ENCODE assay signal across 22 cellular contexts in genomic region chr10:43055991-43056567, GRCh38. TPM values are rescaled to one million over a fixed set of nuclear protein-coding genes. Genes with fewer than 3 reads are reported as not detected.
A peak's percentile ranks its signal among the peaks of the same experiment; 100 is the strongest.
DNase-seq lines count a peak whose midpoint lies in the region; ATAC-seq and TF ChIP-seq lines count a peak whose summit lies in the region.
"Had no signal": no experiment of that assay in that cellular context is flagged by ENCODE, and none has a peak within 500 bp of the region (broad histone marks: within the 10 kb centered on the region; RNA-seq: fewer than 3 reads in every experiment).

No MANE protein-coding gene starts in this region.

- CTCF ChIA-PET in activated naive CD4-positive, alpha-beta T cell treated with anti-CD3 and anti-CD28 coated beads, Interleukin-2, amount 10 ng/mL, durations not matched to agents 7 days and 5 days (lab: Charles Lee), result no interaction called here
- CTCF ChIA-PET in Panc1 (lab: Charles Lee), result interaction anchor here (0.7 kb wide), 1 partner anchor 74 kb away, joined by 3 read pairs; no protein-coding TSS in a partner anchor

- peaks cover 28% of the 10 kb centered on the region for H3K4me1 ChIP-seq in Panc1 (ENCODE audit: control insufficient read depth, insufficient read depth, low read length)
- H3K4me1 ChIP-seq in spleen, result no peaks in the 10 kb centered on the region
- H3K4me1 ChIP-seq: vagina had no signal

- H3K9me3 Mint-ChIP-seq in activated naive CD4-positive, alpha-beta T cell treated with anti-CD3 and anti-CD28 coated beads, Interleukin-2, amount 10 ng/mL, durations not matched to agents 7 days and 5 days, result no peaks in the 10 kb centered on the region
- no peaks in the 10 kb centered on the region for H3K9me3 Mint-ChIP-seq in stimulated activated effector memory CD8-positive, alpha-beta T cell treated with anti-CD3 and anti-CD28 coated beads, Interleukin-12 subunit alpha, Interleukin-12 subunit beta, amount 100 ng/mL, for 72 hours
- H3K9me3 Mint-ChIP-seq: CD8-positive, alpha-beta T cell; central memory CD8-positive, alpha-beta T cell had no signal

- no peaks in the 10 kb centered on the region for H3K4me1 Mint-ChIP-seq in activated naive CD4-positive, alpha-beta T cell treated with anti-CD3 and anti-CD28 coated beads, Interleukin-2, amount 10 ng/mL, durations not matched to agents 7 days and 5 days
- H3K4me1 Mint-ChIP-seq in stimulated activated effector memory CD8-positive, alpha-beta T cell treated with anti-CD3 and anti-CD28 coated beads, Interleukin-12 subunit alpha, Interleukin-12 subunit beta, amount 100 ng/mL, for 72 hours, result peaks cover 5% of the 10 kb centered on the region
- H3K4me1 Mint-ChIP-seq: central memory CD8-positive, alpha-beta T cell had no signal

- no TSS peak for BruUV-seq in Panc1 (replicated peaks; lab: Mats Ljungman, UMichigan)

- POLR2A ChIA-PET in Panc1 (lab: Charles Lee), result no interaction called here

- H3K4me3 ChIP-seq in Panc1 (ENCODE audit: low read depth in 2 of 2, low read length in 2 of 2) (no peak overlapping the region), spleen (no peak overlapping the region)
- H3K4me3 ChIP-seq: GM12878, mucosa of descending colon, vagina had no signal

- intact Hi-C loops in Panc1 (cut with micrococcal nuclease; ENCODE audit: unreplicated experiment) (no loop called here), spleen (cut with DNase I; ENCODE audit: low total_unique reads) (no loop called here)

- TF ChIP-seq CTCF in Panc1 (IDR thresholded peaks at IDR 0.05), result no peak
- no peak for TF ChIP-seq CTCF in spleen (IDR thresholded peaks at IDR 0.05 in 8 of 11, conservative IDR thresholded peaks at IDR 0.05 in 3 of 11)

- H3K27me3 ChIP-seq in Panc1 (ENCODE audit: control insufficient read depth, insufficient read depth, low read length), result no peaks in the 10 kb centered on the region
- H3K27me3 ChIP-seq in spleen (replicated peaks in 1 of 7), result peaks cover 0 to 45% (median 0%) of the 10 kb centered on the region in 7 donors
- H3K27me3 ChIP-seq: vagina had no signal

- no peak overlapping the region for H3K4me3 Mint-ChIP-seq in activated naive CD4-positive, alpha-beta T cell treated with anti-CD3 and anti-CD28 coated beads, Interleukin-2, amount 10 ng/mL, durations not matched to agents 7 days and 5 days
- H3K4me3 Mint-ChIP-seq in stimulated activated effector memory CD8-positive, alpha-beta T cell treated with anti-CD3 and anti-CD28 coated beads, Interleukin-12 subunit alpha, Interleukin-12 subunit beta, amount 100 ng/mL, for 72 hours, result no peak overlapping the region
- H3K4me3 Mint-ChIP-seq: CD8-positive, alpha-beta T cell; central memory CD8-positive, alpha-beta T cell had no signal

- H3K27me3 Mint-ChIP-seq in activated naive CD4-positive, alpha-beta T cell treated with anti-CD3 and anti-CD28 coated beads, Interleukin-2, amount 10 ng/mL, durations not matched to agents 7 days and 5 days, result peaks cover 41% of the 10 kb centered on the region

- DNase-seq in activated naive CD4-positive, alpha-beta T cell treated with anti-CD3 and anti-CD28 coated beads, Interleukin-2, amount 10 ng/mL, durations not matched to agents 7 days and 5 days, result peak; percentile 13
- DNase-seq in activated naive CD4-positive, alpha-beta T cell treated with anti-CD3 and anti-CD28 coated beads, Interleukin-2, amount 50 U/mL, for 16 hours, result no peak
- no peak for DNase-seq in Panc1 (ENCODE audit: low read depth, low spot score)
- DNase-seq in islet precursor cell, result peak; percentile 50
- DNase-seq in spleen, result peak; percentile 41
- no peak for DNase-seq in stimulated activated effector memory CD8-positive, alpha-beta T cell treated with anti-CD3 and anti-CD28 coated beads, Interleukin-12 subunit alpha, Interleukin-12 subunit beta, amount 100 ng/mL, for 72 hours (ENCODE audit: low spot score in 2 of 2)
- DNase-seq in erythroblast (lab: John Stamatoyannopoulos, UW), result no peak
- DNase-seq in NCI-H187 (lab: John Stamatoyannopoulos, UW), result no peak
- DNase-seq: activated CD4-positive, alpha-beta T cell treated with anti-CD3 and anti-CD28 coated beads for 4 hours; activated naive CD4-positive, alpha-beta T cell; anterior cingulate cortex; CD8-positive, alpha-beta T cell; effector CD4-positive, alpha-beta T cell; NCI-H1048; NCI-H2081; NCI-H510A; stimulated activated CD4-positive, alpha-beta T cell treated with anti-CD3 and anti-CD28 coated beads, Interleukin-15, amount 100 ng/mL, for 24 hours had no signal

- peak overlapping the region; percentile 40 for H3K27ac ChIP-seq in Panc1 (ENCODE audit: low read length)
- H3K27ac ChIP-seq in spleen, result no peak overlapping the region
- H3K27ac ChIP-seq: vagina had no signal

- no peaks in the 10 kb centered on the region for H3K36me3 Mint-ChIP-seq in activated naive CD4-positive, alpha-beta T cell treated with anti-CD3 and anti-CD28 coated beads, Interleukin-2, amount 10 ng/mL, durations not matched to agents 7 days and 5 days
- H3K36me3 Mint-ChIP-seq in stimulated activated effector memory CD8-positive, alpha-beta T cell treated with anti-CD3 and anti-CD28 coated beads, Interleukin-12 subunit alpha, Interleukin-12 subunit beta, amount 100 ng/mL, for 72 hours, result no peaks in the 10 kb centered on the region
- H3K36me3 Mint-ChIP-seq: CD8-positive, alpha-beta T cell had no signal

- 65 to 94% (median 85%) methylated on average over 2 of the region's 2 CpGs for WGBS in spleen, 5 donors

- no peak overlapping the region for H3K27ac Mint-ChIP-seq in activated naive CD4-positive, alpha-beta T cell treated with anti-CD3 and anti-CD28 coated beads, Interleukin-2, amount 10 ng/mL, durations not matched to agents 7 days and 5 days
- no peak overlapping the region for H3K27ac Mint-ChIP-seq in stimulated activated effector memory CD8-positive, alpha-beta T cell treated with anti-CD3 and anti-CD28 coated beads, Interleukin-12 subunit alpha, Interleukin-12 subunit beta, amount 100 ng/mL, for 72 hours
- H3K27ac Mint-ChIP-seq: CD8-positive, alpha-beta T cell had no signal

- H3K36me3 ChIP-seq in Panc1 (ENCODE audit: control insufficient read depth, insufficient read depth, low read length) (no peaks in the 10 kb centered on the region), spleen (no peaks in the 10 kb centered on the region)
- H3K36me3 ChIP-seq: vagina had no signal

- in situ Hi-C loops in Panc1 (cut with HindIII; ENCODE audit: low pct_unique_long_range_greater_than_20kb, low sequenced_read_pairs), result no loop called here

- H3K9me3 ChIP-seq in Panc1 (ENCODE audit: control insufficient read depth, insufficient read depth, low read depth, low read length) (no peaks in the 10 kb centered on the region), spleen (no peaks in the 10 kb centered on the region)
- H3K9me3 ChIP-seq: mucosa of descending colon, vagina had no signal

- TF ChIP-seq POLR2A in spleen (IDR thresholded peaks at IDR 0.05), result no peak
- no peak for TF ChIP-seq POLR2A in erythroblast (IDR thresholded peaks at IDR 0.05; ENCODE audit: low read length)

- peak; percentile 31 for ATAC-seq in Panc1
- ATAC-seq in stimulated activated effector memory CD8-positive, alpha-beta T cell treated with anti-CD3 and anti-CD28 coated beads, Interleukin-12 subunit alpha, Interleukin-12 subunit beta, amount 100 ng/mL, for 72 hours, result no peak
- ATAC-seq: CD8-positive, alpha-beta T cell; esophagus mucosa; GM12878; mucosa of descending colon had no signal

RNA-seq across cellular contexts. Expression of gene RET, which starts 20.8 kb away (rescaled TPM):
- total RNA-seq in Panc1 (2021; ENCODE audit: unreplicated experiment), result 81.1 TPM
- 134 TPM for polyA plus RNA-seq in Panc1 (2012; ENCODE audit: insufficient read length)
- total RNA-seq in spleen, result under 1 TPM in 5 of 7 donors, not detected in 2; 0.30 to 0.54 (median 0.34) TPM
- under 1 TPM; 0.02 to 0.11 (median 0.10) TPM for polyA plus RNA-seq in spleen
- total RNA-seq: CD8-positive, alpha-beta T cell; GM12878 had no signal
- polyA plus RNA-seq: GM12878 had no signal

Comparison
In these comparisons a context has a peak if more than half of its experiments do, and no peak if none do; other contexts are left out.
1. DNase-seq: peak in activated naive CD4-positive, alpha-beta T cell treated with anti-CD3 and anti-CD28 coated beads, Interleukin-2, amount 10 ng/mL, durations not matched to agents 7 days and 5 days (single experiment), islet precursor cell (single experiment) and spleen (single experiment); none in activated naive CD4-positive, alpha-beta T cell treated with anti-CD3 and anti-CD28 coated beads, Interleukin-2, amount 50 U/mL, for 16 hours (single experiment), Panc1 (single experiment), stimulated activated effector memory CD8-positive, alpha-beta T cell treated with anti-CD3 and anti-CD28 coated beads, Interleukin-12 subunit alpha, Interleukin-12 subunit beta, amount 100 ng/mL, for 72 hours (0 of 2), erythroblast (0 of 2) and NCI-H187 (0 of 2).
2. RNA of gene RET, which starts 20.8 kb away (total RNA-seq): 81.1 TPM in Panc1 (single experiment); 0.30 to 0.54 TPM in spleen; every median in the first group is over 10 times any median in the second.